ENCODE assay signal across 1 cellular context in genomic region chr5:132103380-132103951, GRCh38.
TF ChIP-seq lines count a peak whose summit lies in the region.

No MANE protein-coding gene starts in this region.

TF ChIP-seq in H1, 55 proteins besides CTCF, POLR2A, EP300 and RAD21:
- TF ChIP-seq USF2 (IDR thresholded peaks at IDR 0.05; ENCODE audit: low read length) = no peak
- no peak for TF ChIP-seq FOSL1 (IDR thresholded peaks at IDR 0.05; ENCODE audit: insufficient read depth, low read depth, low read length)
- no peak for TF ChIP-seq MAX (IDR thresholded peaks at IDR 0.05)
- TF ChIP-seq CBX5 (IDR thresholded peaks at IDR 0.05; ENCODE audit: low read depth, low read length) = no peak
- TF ChIP-seq POU5F1 (IDR thresholded peaks at IDR 0.05; ENCODE audit: low read depth, low read length) = no peak
- TF ChIP-seq SP2 (IDR thresholded peaks at IDR 0.05; ENCODE audit: low read length) = no peak
- no peak for TF ChIP-seq ASH2L (IDR thresholded peaks at IDR 0.05; ENCODE audit: low read length)
- TF ChIP-seq KDM1A (IDR thresholded peaks at IDR 0.05; ENCODE audit: borderline replicate concordance, low read length) = no peak
- no peak for TF ChIP-seq SP4 (IDR thresholded peaks at IDR 0.05; ENCODE audit: low read length)
- no peak for TF ChIP-seq GTF2F1 (IDR thresholded peaks at IDR 0.05; ENCODE audit: borderline replicate concordance, low read depth, low read length)
- no peak for TF ChIP-seq RBBP5 (IDR thresholded peaks at IDR 0.05; ENCODE audit: borderline replicate concordance, low read depth, low read length)
- no peak for TF ChIP-seq PHF8 (conservative IDR thresholded peaks at IDR 0.05; ENCODE audit: low read depth, low read length)
- no peak for TF ChIP-seq POLR2AphosphoS5 (IDR thresholded peaks at IDR 0.05; ENCODE audit: low read depth, low read length)
- TF ChIP-seq SIN3A (conservative IDR thresholded peaks at IDR 0.05 in 1 of 2, IDR thresholded peaks at IDR 0.05 in 1 of 2; ENCODE audit: low read depth in 1 of 2, low read length in 2 of 2) = no peak
- no peak for TF ChIP-seq CREB1 (IDR thresholded peaks at IDR 0.05)
- TF ChIP-seq ATF2 (IDR thresholded peaks at IDR 0.05; ENCODE audit: low read length) = no peak
TF ChIP-seq in H1: peak in this region for 0.
